Comparison of ENCODE assay signal across 26 cellular contexts in genomic region chrX:38206542-38206941, GRCh38. TPM values are rescaled to one million over a fixed set of nuclear protein-coding genes. Genes with fewer than 3 reads are reported as not detected.
A peak's percentile ranks its signal among the peaks of the same experiment; 100 is the strongest.
DNase-seq lines count a peak whose midpoint lies in the region; ATAC-seq, FAIRE-seq and TF ChIP-seq lines count a peak whose summit lies in the region.
"Had no signal": no experiment of that assay in that cellular context is flagged by ENCODE, and none has a peak within 500 bp of the region (broad histone marks: within the 10 kb centered on the region; RNA-seq: fewer than 3 reads in every experiment).

No MANE protein-coding gene starts in this region.

- FAIRE-seq in astrocyte (lab: Jason Lieb, UNC): no peak
- FAIRE-seq: endometrium, GM18507 had no signal

- H3K4me3 ChIP-seq in AG10803 (ENCODE audit: low read length) (no peak overlapping the region; the same call in 1 of the 2 replicates), astrocyte (ENCODE audit: insufficient read depth, low read depth, low read length) (peak overlapping the region; percentile 10)
- H3K4me3 ChIP-seq: BLaER1 treated with 17β-estradiol and CSF1 and Interleukin-3, amounts not matched to agents 10 nM and 100 nM; esophagus squamous epithelium; left ventricle myocardium inferior; smooth muscle cell; stomach; thyroid gland had no signal

- CTCF ChIA-PET in activated CD4-positive, alpha-beta memory T cell treated with anti-CD3 and anti-CD28 coated beads, Interleukin-2, amount 10 ng/mL, durations not matched to agents 7 days and 5 days (lab: Charles Lee): no interaction called here

- DNase-seq in AG10803 (ENCODE audit: low read depth) (peak; percentile 31), Kasumi-1 (lab: John Stamatoyannopoulos, UW) (peak; percentile 4 to 18), astrocyte (ENCODE audit: low read depth) (no peak), myocyte (ENCODE audit: low read depth) (peak; percentile 27), LoVo (ENCODE audit: low spot score) (no peak)
- no peak for DNase-seq in activated CD4-positive, alpha-beta memory T cell treated with anti-CD3 and anti-CD28 coated beads, Interleukin-2, amount 10 ng/mL, durations not matched to agents 7 days and 5 days
- DNase-seq in stimulated activated CD8-positive, alpha-beta memory T cell treated with anti-CD3 and anti-CD28 coated beads, Interleukin-4, amount 100 ng/mL, for 48 hours: no peak
- DNase-seq: ACHN; activated CD4-positive, alpha-beta T cell treated with anti-CD3 and anti-CD28 coated beads for 1 hour; activated effector memory CD4-positive, alpha-beta T cell treated with Interleukin-2 at 50 U/mL for 16 hours; Caco-2; esophagus squamous epithelium; left ventricle myocardium inferior; NCI-H82; stimulated activated CD4-positive, alpha-beta T cell treated with anti-CD3 and anti-CD28 coated beads, Interleukin-1b, Interleukin-23, amount 100 ng/mL, for 48 hours; stomach; T-helper 17 cell; thyroid gland had no signal

- H2AFZ ChIP-seq in astrocyte (ENCODE audit: low read depth, low read length): no peak overlapping the region

- H4K20me1 ChIP-seq in astrocyte (ENCODE audit: insufficient read depth, low read length): peaks cover 16% of the 10 kb centered on the region
- H4K20me1 ChIP-seq: BLaER1 treated with 17β-estradiol and CSF1 and Interleukin-3, amounts not matched to agents 10 nM and 100 nM had no signal

- H3K79me2 ChIP-seq in astrocyte (ENCODE audit: insufficient read depth, low read length): peaks cover 61% of the 10 kb centered on the region

- H3K27me3 ChIP-seq in astrocyte (ENCODE audit: insufficient read depth, low read length): no peaks in the 10 kb centered on the region
- H3K27me3 ChIP-seq: BLaER1 treated with 17β-estradiol and CSF1 and Interleukin-3, amounts not matched to agents 10 nM and 100 nM; esophagus squamous epithelium; stomach; thyroid gland had no signal

- no peak for TF ChIP-seq CTCF in AG10803 (conservative IDR thresholded peaks at IDR 0.05; ENCODE audit: low read length)
- no peak for TF ChIP-seq CTCF in astrocyte (IDR thresholded peaks at IDR 0.05; ENCODE audit: insufficient read depth, low read depth, low read length)

- no peak overlapping the region for H3K4me3 Mint-ChIP-seq in astrocyte (ENCODE audit: unreplicated experiment)
- H3K4me3 Mint-ChIP-seq in activated CD4-positive, alpha-beta memory T cell treated with anti-CD3 and anti-CD28 coated beads, Interleukin-2, amount 10 ng/mL, durations not matched to agents 7 days and 5 days: no peak overlapping the region
- H3K4me3 Mint-ChIP-seq: activated naive CD8-positive, alpha-beta T cell; natural killer cell treated with Interleukin-12 subunit alpha and Interleukin-12 subunit beta and Interleukin-15 and Interleukin-18, amount 100 ng/mL, for 72 hours; T-helper 17 cell had no signal

- no peaks in the 10 kb centered on the region for H3K9me3 ChIP-seq in astrocyte (ENCODE audit: insufficient read depth, low read depth, low read length)
- H3K9me3 ChIP-seq: BLaER1 treated with 17β-estradiol and CSF1 and Interleukin-3, amounts not matched to agents 10 nM and 100 nM; Caco-2; esophagus squamous epithelium; left ventricle myocardium inferior; thyroid gland had no signal

- POLR2A ChIA-PET in activated CD4-positive, alpha-beta memory T cell treated with anti-CD3 and anti-CD28 coated beads, Interleukin-2, amount 10 ng/mL, durations not matched to agents 7 days and 5 days (lab: Charles Lee): no interaction called here

- peak overlapping the region; percentile 67 for H3K4me2 ChIP-seq in astrocyte (ENCODE audit: low read length)
- H3K4me2 ChIP-seq: BLaER1 treated with 17β-estradiol and CSF1 and Interleukin-3, amounts not matched to agents 10 nM and 100 nM; smooth muscle cell had no signal

- H3K4me1 Mint-ChIP-seq in astrocyte (ENCODE audit: low read depth, unreplicated experiment): peaks cover 8% of the 10 kb centered on the region
- no peaks in the 10 kb centered on the region for H3K4me1 Mint-ChIP-seq in activated CD4-positive, alpha-beta memory T cell treated with anti-CD3 and anti-CD28 coated beads, Interleukin-2, amount 10 ng/mL, durations not matched to agents 7 days and 5 days
- H3K4me1 Mint-ChIP-seq: T-helper 17 cell had no signal

- H3K9me3 Mint-ChIP-seq in astrocyte (ENCODE audit: unreplicated experiment): no peaks in the 10 kb centered on the region
- H3K9me3 Mint-ChIP-seq in activated CD4-positive, alpha-beta memory T cell treated with anti-CD3 and anti-CD28 coated beads, Interleukin-2, amount 10 ng/mL, durations not matched to agents 7 days and 5 days: no peaks in the 10 kb centered on the region
- H3K9me3 Mint-ChIP-seq: natural killer cell treated with Interleukin-12 subunit alpha and Interleukin-12 subunit beta and Interleukin-15 and Interleukin-18, amount 100 ng/mL, for 72 hours had no signal

- H3K36me3 ChIP-seq in astrocyte (ENCODE audit: insufficient read depth, low read length): no peaks in the 10 kb centered on the region
- H3K36me3 ChIP-seq: BLaER1 treated with 17β-estradiol and CSF1 and Interleukin-3, amounts not matched to agents 10 nM and 100 nM; esophagus squamous epithelium; left ventricle myocardium inferior; stomach; thyroid gland had no signal

- no peak for ATAC-seq in HG03342 (IDR thresholded peaks at IDR 0.05; ENCODE audit: unreplicated experiment)
- ATAC-seq: HCT116; natural killer cell treated with Interleukin-12 subunit alpha and Interleukin-12 subunit beta and Interleukin-15 and Interleukin-18, amount 100 ng/mL, for 72 hours; T-helper 17 cell had no signal

- H3K36me3 Mint-ChIP-seq in astrocyte (ENCODE audit: low read depth, unreplicated experiment): no peaks in the 10 kb centered on the region
- H3K36me3 Mint-ChIP-seq in activated CD4-positive, alpha-beta memory T cell treated with anti-CD3 and anti-CD28 coated beads, Interleukin-2, amount 10 ng/mL, durations not matched to agents 7 days and 5 days (ENCODE audit: low read depth): no peaks in the 10 kb centered on the region
- H3K36me3 Mint-ChIP-seq: activated naive CD8-positive, alpha-beta T cell; natural killer cell treated with Interleukin-12 subunit alpha and Interleukin-12 subunit beta and Interleukin-15 and Interleukin-18, amount 100 ng/mL, for 72 hours had no signal

- no peak overlapping the region for H3K27ac Mint-ChIP-seq in astrocyte (ENCODE audit: unreplicated experiment)
- no peak overlapping the region for H3K27ac Mint-ChIP-seq in activated CD4-positive, alpha-beta memory T cell treated with anti-CD3 and anti-CD28 coated beads, Interleukin-2, amount 10 ng/mL, durations not matched to agents 7 days and 5 days
- H3K27ac Mint-ChIP-seq: activated naive CD8-positive, alpha-beta T cell; natural killer cell treated with Interleukin-12 subunit alpha and Interleukin-12 subunit beta and Interleukin-15 and Interleukin-18, amount 100 ng/mL, for 72 hours; T-helper 17 cell had no signal

- H3K4me1 ChIP-seq in astrocyte (ENCODE audit: insufficient read depth, low read length): peaks cover 6% of the 10 kb centered on the region
- H3K4me1 ChIP-seq: Caco-2, esophagus squamous epithelium, left ventricle myocardium inferior, stomach, thyroid gland had no signal

- H3K9ac ChIP-seq in astrocyte (ENCODE audit: low read length): no peak overlapping the region
- H3K9ac ChIP-seq: BLaER1 treated with 17β-estradiol and CSF1 and Interleukin-3, amounts not matched to agents 10 nM and 100 nM had no signal

- no peaks in the 10 kb centered on the region for H3K27me3 Mint-ChIP-seq in astrocyte (ENCODE audit: low read depth, unreplicated experiment)
- no peaks in the 10 kb centered on the region for H3K27me3 Mint-ChIP-seq in activated CD4-positive, alpha-beta memory T cell treated with anti-CD3 and anti-CD28 coated beads, Interleukin-2, amount 10 ng/mL, durations not matched to agents 7 days and 5 days
- H3K27me3 Mint-ChIP-seq: activated naive CD8-positive, alpha-beta T cell; T-helper 17 cell had no signal

- no peak overlapping the region for H3K27ac ChIP-seq in astrocyte (ENCODE audit: low read depth, low read length)
- H3K27ac ChIP-seq: BLaER1 treated with 17β-estradiol and CSF1 and Interleukin-3, amounts not matched to agents 10 nM and 100 nM; esophagus squamous epithelium; left ventricle myocardium inferior; stomach; thyroid gland had no signal

RNA-seq across cellular contexts. Expression of gene SRPX, which starts 14.1 kb away (rescaled TPM):
- 60.1 and 67.7 TPM in 2 replicates for total RNA-seq in astrocyte
- total RNA-seq in myocyte: 43.2 and 51.5 TPM in 2 replicates
- 38.5 TPM for polyA plus RNA-seq in myocyte (2012)
- under 1 TPM; 0.25 to 0.63 TPM for total RNA-seq in activated CD4-positive, alpha-beta memory T cell treated with anti-CD3 and anti-CD28 coated beads, Interleukin-2, amount 10 ng/mL, durations not matched to agents 7 days and 5 days
- total RNA-seq: natural killer cell treated with Interleukin-12 subunit alpha and Interleukin-12 subunit beta and Interleukin-15 and Interleukin-18, amount 100 ng/mL, for 72 hours had no signal

Comparison
In these comparisons a context has a peak if more than half of its experiments do, and no peak if none do; other contexts are left out.
1. DNase-seq: peak in AG10803 (single experiment), Kasumi-1 (2 of 2) and myocyte (single experiment); none in astrocyte (single experiment), activated CD4-positive, alpha-beta memory T cell treated with anti-CD3 and anti-CD28 coated beads, Interleukin-2, amount 10 ng/mL, durations not matched to agents 7 days and 5 days (single experiment), LoVo (single experiment) and stimulated activated CD8-positive, alpha-beta memory T cell treated with anti-CD3 and anti-CD28 coated beads, Interleukin-4, amount 100 ng/mL, for 48 hours (single experiment).
2. RNA of gene SRPX, which starts 14.1 kb away (total RNA-seq): 60.1 to 67.7 TPM in astrocyte and 43.2 to 51.5 TPM in myocyte; 0.25 to 0.63 TPM in activated CD4-positive, alpha-beta memory T cell treated with anti-CD3 and anti-CD28 coated beads, Interleukin-2, amount 10 ng/mL, durations not matched to agents 7 days and 5 days; every median in the first group is over 10 times any median in the second.